ENCODE assay signal across 8 cellular contexts in genomic region chr15:90097475-90097874, GRCh38. TPM values are rescaled to one million over a fixed set of nuclear protein-coding genes. Genes with fewer than 3 reads are reported as not detected.
A peak's percentile ranks its signal among the peaks of the same experiment; 100 is the strongest.
DNase-seq lines count a peak whose midpoint lies in the region; ATAC-seq and TF ChIP-seq lines count a peak whose summit lies in the region.

No MANE protein-coding gene starts in this region.

- H3K9ac ChIP-seq in muscle layer of colon (ENCODE audit: low read length), result peak overlapping the region; percentile 44

- H3K27ac ChIP-seq in A673 (ENCODE audit: low read depth, low read length, poor library complexity, severe bottlenecking), result peak overlapping the region; percentile 4
- H3K27ac ChIP-seq in muscle layer of colon (ENCODE audit: low read depth, low read length), result peak overlapping the region; percentile 92

- BruUV-seq in A673 (replicated peaks; lab: Mats Ljungman, UMichigan), result no TSS peak

- intact Hi-C loops in A673 (cut with micrococcal nuclease; ENCODE audit: unreplicated experiment), result no loop called here

- DNase-seq in A673 (ENCODE audit: low spot score) (no peak), activated T-cell treated with anti-CD3 and anti-CD28 coated beads for 4 hours (peak; percentile 51), T-helper 9 cell (no peak), UCSD-AML1 (lab: John Stamatoyannopoulos, UW; ENCODE audit: unreplicated experiment) (no peak), HT-29 (ENCODE audit: low spot score) (no peak)

- H3K36me3 ChIP-seq in A673 (ENCODE audit: insufficient read depth, low read length, poor library complexity, severe bottlenecking) (no peaks in the 10 kb centered on the region), muscle layer of colon (ENCODE audit: insufficient read depth, low read length) (no peaks in the 10 kb centered on the region)

- no peaks in the 10 kb centered on the region for H3K27me3 ChIP-seq in A673 (replicated peaks; ENCODE audit: insufficient read depth, low read depth, low read length, poor library complexity)
- H3K27me3 ChIP-seq in muscle layer of colon (ENCODE audit: control insufficient read depth in 1 of 2, insufficient read depth in 2 of 2, low read length in 2 of 2), result no peaks in the 10 kb centered on the region

- H3K4me3 ChIP-seq in A673 (ENCODE audit: low read depth, low read length, poor library complexity, severe bottlenecking), result no peak overlapping the region
- no peak overlapping the region for H3K4me3 ChIP-seq in muscle layer of colon (ENCODE audit: low read depth in 1 of 2, low read length in 2 of 2)

- H3K4me1 ChIP-seq in A673 (ENCODE audit: insufficient read depth, low read length, poor library complexity, severe bottlenecking) (peaks cover 30% of the 10 kb centered on the region), muscle layer of colon (ENCODE audit: insufficient read depth, low read length) (peaks cover 64% of the 10 kb centered on the region)

- POLR2A ChIA-PET in A673 (lab: Charles Lee; ENCODE audit: low non-redundant PET), result no interaction called here

- ATAC-seq in GM19438 (IDR thresholded peaks at IDR 0.05; ENCODE audit: low read depth, unreplicated experiment) (peak; percentile 41), HG03521 (IDR thresholded peaks at IDR 0.05; ENCODE audit: unreplicated experiment) (peak; percentile 49)

- TF ChIP-seq CTCF in A673 (conservative IDR thresholded peaks at IDR 0.05; ENCODE audit: low read depth, low read length), result no peak

- H3K9me3 ChIP-seq in A673 (ENCODE audit: low read depth, low read length, poor library complexity, severe bottlenecking), result no peaks in the 10 kb centered on the region
- H3K9me3 ChIP-seq in muscle layer of colon (ENCODE audit: low read length), result no peaks in the 10 kb centered on the region

- CTCF ChIA-PET in A673 (lab: Charles Lee), result no interaction called here

RNA-seq across cellular contexts. Expression of gene IDH2, which starts 4.8 kb away (rescaled TPM):
- 99.0 and 120 TPM in 2 replicates for total RNA-seq in A673 (2021)
- 177 and 202 TPM in 2 replicates for total RNA-seq in HT-29 (2014; rRNA removed; shearing (Covaris generic))
